8 cellular contexts compared by ENCODE assay signal in genomic region chr9:77433675-77434445, GRCh38.
DNase-seq lines count a peak whose midpoint lies in the region; ATAC-seq and TF ChIP-seq lines count a peak whose summit lies in the region.

No MANE protein-coding gene starts in this region.

- no peak overlapping the region for H2BK5ac ChIP-seq in trophoblast cell (ENCODE audit: low read depth, low read length, poor library complexity)

- H3K4me3 Mint-ChIP-seq in Calu3 (ENCODE audit: low read depth, unreplicated experiment) (no peak overlapping the region), glutamatergic neuron (ENCODE audit: unreplicated experiment) (peak overlapping the region; percentile 32)
- no peak overlapping the region for H3K4me3 Mint-ChIP-seq in activated naive CD4-positive, alpha-beta T cell treated with anti-CD3 and anti-CD28 coated beads for 36 hours

- H3K4me1 ChIP-seq in OCI-LY1 (ENCODE audit: insufficient read depth, low read length, severe bottlenecking): no peaks in the 10 kb centered on the region
- no peaks in the 10 kb centered on the region for H3K4me1 ChIP-seq in trophoblast cell (ENCODE audit: control insufficient read depth in 1 of 2, insufficient read depth in 2 of 2, low read length in 2 of 2)

- H3K79me2 ChIP-seq in OCI-LY1 (ENCODE audit: insufficient read depth, low read length) (no peaks in the 10 kb centered on the region), trophoblast cell (ENCODE audit: control insufficient read depth, insufficient read depth, low read length, poor library complexity) (no peaks in the 10 kb centered on the region)

- no peak overlapping the region for H3K14ac ChIP-seq in trophoblast cell (ENCODE audit: low read length)

- H3K9me3 Mint-ChIP-seq in Calu3 (ENCODE audit: low read depth, unreplicated experiment) (no peaks in the 10 kb centered on the region), glutamatergic neuron (ENCODE audit: unreplicated experiment) (peaks cover 3% of the 10 kb centered on the region)
- no peaks in the 10 kb centered on the region for H3K9me3 Mint-ChIP-seq in activated naive CD4-positive, alpha-beta T cell treated with anti-CD3 and anti-CD28 coated beads for 36 hours

- H3K27me3 ChIP-seq in OCI-LY1 (ENCODE audit: insufficient read depth, low read length) (no peaks in the 10 kb centered on the region), trophoblast cell (ENCODE audit: insufficient read depth, low read length) (no peaks in the 10 kb centered on the region)

- BruUV-seq in Calu3 (replicated peaks; lab: Mats Ljungman, UMichigan): no TSS peak

- no peaks in the 10 kb centered on the region for H3K36me3 ChIP-seq in OCI-LY1 (ENCODE audit: insufficient read depth, low read length)
- H3K36me3 ChIP-seq in trophoblast cell (ENCODE audit: control insufficient read depth in 1 of 2, insufficient read depth in 2 of 2, low read length in 2 of 2): no peaks in the 10 kb centered on the region

- H3K27me3 Mint-ChIP-seq in Calu3 (ENCODE audit: unreplicated experiment): no peaks in the 10 kb centered on the region
- no peaks in the 10 kb centered on the region for H3K27me3 Mint-ChIP-seq in activated naive CD4-positive, alpha-beta T cell treated with anti-CD3 and anti-CD28 coated beads for 36 hours (ENCODE audit: low read depth)
- peaks cover 9% of the 10 kb centered on the region for H3K27me3 Mint-ChIP-seq in glutamatergic neuron (ENCODE audit: unreplicated experiment)

- H4K12ac ChIP-seq in trophoblast cell (ENCODE audit: low read depth, low read length): peak overlapping the region; percentile 13

- no peak for TF ChIP-seq CTCF in Calu3 (IDR thresholded peaks at IDR 0.05; ENCODE audit: unreplicated experiment)
- peak; percentile 90 for TF ChIP-seq CTCF in OCI-LY1 (IDR thresholded peaks at IDR 0.05; ENCODE audit: low read length)
- peak; percentile 78 for TF ChIP-seq CTCF in glutamatergic neuron (IDR thresholded peaks at IDR 0.05; ENCODE audit: partially characterized antibody, unreplicated experiment)

- no peak overlapping the region for H4K91ac ChIP-seq in trophoblast cell (ENCODE audit: low read depth, low read length)

- H3K9me2 ChIP-seq in OCI-LY1 (ENCODE audit: low read depth, low read length): no peaks in the 10 kb centered on the region

- no peaks in the 10 kb centered on the region for H3K9me3 ChIP-seq in OCI-LY1 (ENCODE audit: low read length)
- H3K9me3 ChIP-seq in trophoblast cell (ENCODE audit: insufficient read depth, low read depth, low read length): no peaks in the 10 kb centered on the region

- no peaks in the 10 kb centered on the region for H3F3A ChIP-seq in OCI-LY1 (ENCODE audit: insufficient read depth, low read length)

- H2AFZ ChIP-seq in OCI-LY1 (ENCODE audit: low read length) (no peak overlapping the region), trophoblast cell (ENCODE audit: insufficient read depth, low read length, poor library complexity) (no peak overlapping the region)

- H3K23ac ChIP-seq in trophoblast cell (ENCODE audit: low read length): no peak overlapping the region

- H3K4me2 ChIP-seq in OCI-LY1 (ENCODE audit: low read length) (no peak overlapping the region), trophoblast cell (ENCODE audit: low read length) (no peak overlapping the region)

- DNase-seq in Calu3 (peak; percentile 43), glutamatergic neuron (peak; percentile 74), trophoblast cell (peak; percentile 20 to 59), HK-2 (ENCODE audit: unreplicated experiment) (no peak)
- DNase-seq in activated naive CD4-positive, alpha-beta T cell treated with anti-CD3 and anti-CD28 coated beads for 36 hours: peak; percentile 70

- peak; percentile 97 for ATAC-seq in GM19351 (IDR thresholded peaks at IDR 0.05; ENCODE audit: unreplicated experiment)
- peak; percentile 81 for ATAC-seq in HG03520 (IDR thresholded peaks at IDR 0.05; ENCODE audit: unreplicated experiment)

- peak overlapping the region; percentile 20 for H2BK12ac ChIP-seq in trophoblast cell (ENCODE audit: low read length)

- H3K4me3 ChIP-seq in OCI-LY1 (ENCODE audit: low read depth, low read length, poor library complexity, severe bottlenecking): no peak overlapping the region
- H3K4me3 ChIP-seq in trophoblast cell (ENCODE audit: low read depth, low read length): no peak overlapping the region

- no peak overlapping the region for H2AK5ac ChIP-seq in trophoblast cell (ENCODE audit: low read length)

- H4K20me1 ChIP-seq in OCI-LY1 (ENCODE audit: insufficient read depth, low read length): no peaks in the 10 kb centered on the region

- H3K4me1 Mint-ChIP-seq in Calu3 (ENCODE audit: low read depth, unreplicated experiment) (peaks cover 7% of the 10 kb centered on the region), glutamatergic neuron (ENCODE audit: low read depth, unreplicated experiment) (peaks cover 9% of the 10 kb centered on the region)
- H3K4me1 Mint-ChIP-seq in activated naive CD4-positive, alpha-beta T cell treated with anti-CD3 and anti-CD28 coated beads for 36 hours (ENCODE audit: low read depth): peaks cover 3% of the 10 kb centered on the region

- H3K36me3 Mint-ChIP-seq in Calu3 (ENCODE audit: insufficient read depth, unreplicated experiment) (no peaks in the 10 kb centered on the region), glutamatergic neuron (ENCODE audit: unreplicated experiment) (peaks cover 5% of the 10 kb centered on the region)
- H3K36me3 Mint-ChIP-seq in activated naive CD4-positive, alpha-beta T cell treated with anti-CD3 and anti-CD28 coated beads for 36 hours (ENCODE audit: low read depth): no peaks in the 10 kb centered on the region

- no peaks in the 10 kb centered on the region for H3K79me1 ChIP-seq in trophoblast cell (ENCODE audit: low read length)

- intact Hi-C loops in Calu3 (cut with micrococcal nuclease; ENCODE audit: unreplicated experiment): no loop called here
- intact Hi-C loops in activated naive CD4-positive, alpha-beta T cell treated with anti-CD3 and anti-CD28 coated beads for 36 hours (cut with micrococcal nuclease): loop anchor here (1.0 to 2.0 kb wide), 8 partner anchors 23 to 685 kb away; partner anchors contain the start of gene GNA14

- no CpG with 5 or more reads among the region's 21 CpGs for WGBS in trophoblast cell (ENCODE audit: extremely low coverage, insufficient coverage, insufficient read length)

- H3K18ac ChIP-seq in trophoblast cell (ENCODE audit: low read length): no peak overlapping the region

- H2BK120ac ChIP-seq in trophoblast cell (ENCODE audit: insufficient read depth, low read length, poor library complexity): no peak overlapping the region

- H3K9ac ChIP-seq in OCI-LY1 (ENCODE audit: low read length) (no peak overlapping the region), trophoblast cell (ENCODE audit: low read length) (no peak overlapping the region)

- H3K27ac Mint-ChIP-seq in Calu3 (ENCODE audit: unreplicated experiment): no peak overlapping the region
- no peak overlapping the region for H3K27ac Mint-ChIP-seq in activated naive CD4-positive, alpha-beta T cell treated with anti-CD3 and anti-CD28 coated beads for 36 hours
- peak overlapping the region; percentile 88 for H3K27ac Mint-ChIP-seq in glutamatergic neuron (ENCODE audit: unreplicated experiment)

- no peak overlapping the region for H3K27ac ChIP-seq in OCI-LY1 (ENCODE audit: low read depth, low read length, poor library complexity, severe bottlenecking)
- H3K27ac ChIP-seq in trophoblast cell (ENCODE audit: low read depth, low read length): no peak overlapping the region

- H3K4ac ChIP-seq in trophoblast cell (ENCODE audit: low read depth, low read length): no peak overlapping the region

- CTCF ChIA-PET in Calu3 (lab: Charles Lee): interaction anchor here (0.7 to 1.5 kb wide), 8 partner anchors 9 to 318 kb away, joined by 3 to 10 read pairs (median 4); no protein-coding TSS in a partner anchor
- CTCF ChIA-PET in activated naive CD4-positive, alpha-beta T cell treated with anti-CD3 and anti-CD28 coated beads for 36 hours (lab: Charles Lee): interaction anchor here (0.6 to 4.2 kb wide), 29 partner anchors 8 to 936 kb away, joined by 3 to 42 read pairs (median 4); no protein-coding TSS in a partner anchor

- no peak overlapping the region for H4K8ac ChIP-seq in trophoblast cell (ENCODE audit: low read depth, low read length)
